ENCODE assay signal across 8 cellular contexts in genomic region chr22:36387914-36388864, GRCh38. TPM values are rescaled to one million over a fixed set of nuclear protein-coding genes. Genes with fewer than 3 reads are reported as not detected.
DNase-seq lines count a peak whose midpoint lies in the region; ATAC-seq, FAIRE-seq and TF ChIP-seq lines count a peak whose summit lies in the region.

Gene MYH9 (minus strand): TSS chr22:36387967. CDS start chr22:36349236, 38,731 bp downstream.

- peak within 1 kb of the TSS; percentile 94 to 99 (median 97) for H3K27ac Mint-ChIP-seq in CD14-positive monocyte
- H3K27ac Mint-ChIP-seq in activated CD4-positive, alpha-beta memory T cell treated with anti-CD3 and anti-CD28 coated beads for 36 hours = peak within 1 kb of the TSS; percentile 97

- intact Hi-C loops in CD14-positive monocyte (cut with micrococcal nuclease) = loop anchor here (2.0 to 10.0 kb wide), 6 partner anchors 17 to 139 kb away; partner anchors contain the start of gene EIF3D (in 1 of the 2)
- intact Hi-C loops in activated CD4-positive, alpha-beta memory T cell treated with anti-CD3 and anti-CD28 coated beads for 36 hours (cut with micrococcal nuclease) = loop anchor here (1.0 to 2.0 kb wide), 6 partner anchors 17 to 141 kb away; partner anchors contain the start of genes EIF3D and TXN2
- intact Hi-C loops in HepG2 (cut with micrococcal nuclease; ENCODE audit: unreplicated experiment) = loop anchor here (1.0 kb wide), 1 partner anchor 47 kb away; no protein-coding TSS in a partner anchor

- CTCF ChIA-PET in activated CD4-positive, alpha-beta memory T cell treated with anti-CD3 and anti-CD28 coated beads for 36 hours (lab: Charles Lee) = interaction anchor here (0.6 to 5.0 kb wide), 8 partner anchors 19 to 902 kb away, joined by 3 to 34 read pairs (median 5); no protein-coding TSS in a partner anchor
- CTCF ChIA-PET in HepG2 (lab: Yijun Ruan, JAX; ENCODE audit: low intra/inter-chr PET ratio, low total read pairs) = no interaction called here

- H3K9me3 ChIP-seq in HepG2 (ENCODE audit: low read length) = no peaks in the 10 kb centered on the region

- peaks cover 1 to 4% of the 10 kb centered on the region in 2 experiments; a peak in 3 of 5 replicates for H3K36me3 ChIP-seq in HepG2 (replicated peaks in 1 of 2; ENCODE audit: control insufficient read depth in 1 of 2, insufficient read depth in 2 of 2, low read length in 2 of 2)

- H3K4me3 Mint-ChIP-seq in CD14-positive monocyte = peak within 1 kb of the TSS; percentile 92 to 95
- peak within 1 kb of the TSS; percentile 95 for H3K4me3 Mint-ChIP-seq in activated CD4-positive, alpha-beta memory T cell treated with anti-CD3 and anti-CD28 coated beads for 36 hours

- H3K27ac ChIP-seq in HepG2 (ENCODE audit: extremely low read length, insufficient read depth, low read length) = peak within 1 kb of the TSS; percentile 70

- ATAC-seq in GM19397 (IDR thresholded peaks at IDR 0.05; ENCODE audit: unreplicated experiment) (peak; percentile 75), HG03571 (IDR thresholded peaks at IDR 0.05; ENCODE audit: unreplicated experiment) (peak; percentile 62), HepG2 (peak; percentile 91)

- peaks cover 0 to 3% (median 1%) of the 10 kb centered on the region in 3 donors for H3K27me3 Mint-ChIP-seq in CD14-positive monocyte (ENCODE audit: low read depth in 3 of 3)
- no peaks in the 10 kb centered on the region for H3K27me3 Mint-ChIP-seq in activated CD4-positive, alpha-beta memory T cell treated with anti-CD3 and anti-CD28 coated beads for 36 hours

- TF ChIP-seq EP300 in HepG2 (IDR thresholded peaks at IDR 0.05; ENCODE audit: low read depth in 2 of 2, low read length in 2 of 2) (no peak), HepG2 (CRISPR knock-in tag; IDR thresholded peaks at IDR 0.05; ENCODE audit: borderline replicate concordance) (no peak)

- H3K4me2 ChIP-seq in HepG2 (ENCODE audit: low read depth, low read length) = peak within 1 kb of the TSS; percentile 99

- H3K9me3 Mint-ChIP-seq in CD14-positive monocyte = peaks cover 0 to 3% (median 0%) of the 10 kb centered on the region in 7 donors
- H3K9me3 Mint-ChIP-seq in activated CD4-positive, alpha-beta memory T cell treated with anti-CD3 and anti-CD28 coated beads for 36 hours = no peaks in the 10 kb centered on the region

- POLR2A ChIA-PET in activated CD4-positive, alpha-beta memory T cell treated with anti-CD3 and anti-CD28 coated beads for 36 hours (lab: Charles Lee) = interaction anchor here (0.6 to 1.7 kb wide), 22 partner anchors 8 to 141 kb away, joined by 3 to 12 read pairs (median 4); partner anchors contain the start of genes EIF3D and TXN2
- POLR2A ChIA-PET in HepG2 (lab: Yijun Ruan, JAX) = interaction anchor here (0.6 to 3.7 kb wide), 38 partner anchors 8 to 149 kb away, joined by 3 to 36 read pairs (median 5); partner anchors contain the start of genes APOL2 and TXN2

- peaks cover 54% of the 10 kb centered on the region for H3K4me1 Mint-ChIP-seq in CD14-positive monocyte
- H3K4me1 Mint-ChIP-seq in activated CD4-positive, alpha-beta memory T cell treated with anti-CD3 and anti-CD28 coated beads for 36 hours (ENCODE audit: low read depth) = peaks cover 30% of the 10 kb centered on the region

- peaks cover 13 to 25% of the 10 kb centered on the region in 2 donors for H3K36me3 Mint-ChIP-seq in CD14-positive monocyte
- peaks cover 34% of the 10 kb centered on the region for H3K36me3 Mint-ChIP-seq in activated CD4-positive, alpha-beta memory T cell treated with anti-CD3 and anti-CD28 coated beads for 36 hours

- H4K20me1 ChIP-seq in HepG2 (ENCODE audit: insufficient read depth, low read length) = peaks cover 19% of the 10 kb centered on the region

- DNase-seq in CD14-positive monocyte (ENCODE audit: low spot score) (peak; percentile 100), NCI-H82 treated with DMSO at 0.1 percent for 48 hours (lab: John Stamatoyannopoulos, UW; ENCODE audit: unreplicated experiment) (peak; percentile 88), dermis microvascular lymphatic vessel endothelial cell (ENCODE audit: low read depth in 2 of 2) (peak; percentile 99 to 100), HepG2 (ENCODE audit: low spot score) (peak; percentile 98)
- peak; percentile 100 for DNase-seq in activated CD4-positive, alpha-beta memory T cell treated with anti-CD3 and anti-CD28 coated beads for 36 hours
- peak; percentile 99 for DNase-seq in stimulated activated CD4-positive, alpha-beta T cell treated with anti-CD3 and anti-CD28 coated beads, Interleukin-4, amount 100 ng/mL, for 1 hour

- peak within 1 kb of the TSS; percentile 87 to 98 (median 90) for H3K4me3 ChIP-seq in HepG2 (replicated peaks in 1 of 3; ENCODE audit: insufficient read depth in 1 of 3, low read depth in 2 of 3, low read length in 3 of 3)

- peak; percentile 22; the same call in 1 of the 2 replicates for TF ChIP-seq RAD21 in HepG2 (CRISPR knock-in tag; IDR thresholded peaks at IDR 0.05)

- peak; percentile 95 to 98 for TF ChIP-seq POLR2A in HepG2 (IDR thresholded peaks at IDR 0.05; ENCODE audit: insufficient read depth in 1 of 2, low read depth in 2 of 2, low read length in 2 of 2)

- FAIRE-seq in HepG2 (lab: Jason Lieb, UNC) = peak; percentile 97

- peak within 1 kb of the TSS; percentile 83 for H3K9ac ChIP-seq in HepG2 (ENCODE audit: insufficient read depth, low read depth, low read length)

- TSS peak; percentile 85 for BruUV-seq in HepG2 (replicated peaks; lab: Mats Ljungman, UMichigan)

- WGBS in HepG2 (ENCODE audit: low lambda C conversion rate) = 2% methylated on average over 21 of the region's 55 CpGs

- in situ Hi-C loops in HepG2 (cut with HindIII; ENCODE audit: extremely low pct_ligation_motif_present, low pct_unique_long_range_greater_than_20kb) = no loop called here

- no peak within 1 kb of the TSS for H2AFZ ChIP-seq in HepG2 (ENCODE audit: low read length)

- no peaks in the 10 kb centered on the region for H3K27me3 ChIP-seq in HepG2 (ENCODE audit: control insufficient read depth in 1 of 2, insufficient read depth in 2 of 2, low read length in 2 of 2)

- TF ChIP-seq CTCF in CD14-positive monocyte (IDR thresholded peaks at IDR 0.05) = no peak
- no peak for TF ChIP-seq CTCF in HepG2 (CRISPR knock-in tag; IDR thresholded peaks at IDR 0.05)

- H3K79me2 ChIP-seq in HepG2 (ENCODE audit: insufficient read depth, low read length) = peaks cover 46% of the 10 kb centered on the region

- H3K4me1 ChIP-seq in HepG2 (ENCODE audit: insufficient read depth, low read length) = peaks cover 48% of the 10 kb centered on the region

TF ChIP-seq in HepG2, 621 proteins besides CTCF, POLR2A, EP300 and RAD21 (continues in another document):
- TF ChIP-seq USF2 (IDR thresholded peaks at IDR 0.05; ENCODE audit: low read depth, low read length) (no peak), USF2 (CRISPR knock-in tag; IDR thresholded peaks at IDR 0.05; ENCODE audit: borderline replicate concordance) (no peak), NR1H2 (CRISPR knock-in tag; IDR thresholded peaks at IDR 0.05; ENCODE audit: borderline replicate concordance, low read depth) (no peak), FLYWCH1 (CRISPR knock-in tag; IDR thresholded peaks at IDR 0.05) (no peak)

RNA-seq across cellular contexts. Expression of gene MYH9, which starts in this region (rescaled TPM):
- polyA plus RNA-seq in CD14-positive monocyte (10 to 100 TPM; 35.6 to 79.5 TPM), HepG2 (2011; rRNA removed) (50.7 and 60.6 TPM in 2 replicates)
- total RNA-seq in activated CD4-positive, alpha-beta memory T cell treated with anti-CD3 and anti-CD28 coated beads for 36 hours = 100 to 1,000 TPM; 712 to 720 TPM
- total RNA-seq in dermis microvascular lymphatic vessel endothelial cell (455 and 480 TPM in 2 replicates), HepG2 (2016; rRNA removed; fragmentation: Illumina TruSeq; extraction: Trizol) (98.5 and 125 TPM in 2 replicates)
- total RNA-seq in HepG2 (2016; cell fraction: cytosol; rRNA removed; fragmentation: Illumina TruSeq; extraction: Trizol; ENCODE audit: low read depth) = 28.5 and 28.7 TPM in 2 replicates
- 92.9 and 102 TPM in 2 replicates for total RNA-seq in HepG2 (2016; cell fraction: insoluble cytoplasmic fraction; rRNA removed; fragmentation: Illumina TruSeq; extraction: Trizol)
- 39.3 and 47.1 TPM in 2 replicates for total RNA-seq in HepG2 (2016; cell fraction: membrane; rRNA removed; fragmentation: Illumina TruSeq; extraction: Trizol)
- total RNA-seq in HepG2 (2016; cell fraction: nucleus; rRNA removed; fragmentation: Illumina TruSeq; extraction: Trizol) = 73.0 and 81.6 TPM in 2 replicates
- 31.6 and 39.3 TPM in 2 replicates for polyA plus RNA-seq in HepG2 (2011; cell fraction: cytosol; rRNA removed)
- polyA plus RNA-seq in HepG2 (2011; cell fraction: nucleus; rRNA removed) = 68.4 and 91.3 TPM in 2 replicates
- 88.3 and 93.4 TPM in 2 replicates for polyA plus RNA-seq in HepG2 (2012)
- 3.6 and 4.2 TPM in 2 replicates for polyA plus RNA-seq in HepG2 (2016; cell fraction: cytosol; fragmentation: Illumina TruSeq; extraction: Trizol; ENCODE audit: low read depth)
- polyA plus RNA-seq in HepG2 (2016; cell fraction: insoluble cytoplasmic fraction; fragmentation: Illumina TruSeq; extraction: Trizol; ENCODE audit: low read depth) = 72.0 and 110 TPM in 2 replicates
- 8.1 and 11.6 TPM in 2 replicates for polyA plus RNA-seq in HepG2 (2016; cell fraction: membrane; fragmentation: Illumina TruSeq; extraction: Trizol; ENCODE audit: low read depth)
- polyA plus RNA-seq in HepG2 (2016; cell fraction: nucleus; fragmentation: Illumina TruSeq; extraction: Trizol; ENCODE audit: insufficient read depth, low read depth) = 106 and 113 TPM in 2 replicates
- 124 and 180 TPM in 2 replicates for polyA minus RNA-seq in HepG2 (2011; rRNA and poly(A)+ RNA removed; ENCODE audit: low replicate concordance)
- 125 and 176 TPM in 2 replicates for polyA minus RNA-seq in HepG2 (2011; cell fraction: cytosol; rRNA and poly(A)+ RNA removed)
- polyA minus RNA-seq in HepG2 (2011; cell fraction: nucleus; rRNA and poly(A)+ RNA removed) = 61.9 and 97.5 TPM in 2 replicates

Comparison
In these comparisons a context has a peak if more than half of its experiments do, and no peak if none do; other contexts are left out.
1. Peak in every context shown above with its lines: DNase-seq, ATAC-seq, H3K4me3 ChIP-seq and H3K27ac ChIP-seq.